In genomic region chr7:101554584-101555268, GRCh38 we compare ENCODE assay signal across 15 cellular contexts.
"Had no signal": no experiment of that assay in that cellular context is flagged by ENCODE, and none has a peak within 500 bp of the region (broad histone marks: within the 10 kb centered on the region; RNA-seq: fewer than 3 reads in every experiment).

No MANE protein-coding gene starts in this region.

- H3K4me3 ChIP-seq: hepatocyte, left ventricle myocardium inferior, mucosa of descending colon, stomach, uterus had no signal

- H3K4me1 ChIP-seq: left ventricle myocardium inferior, stomach, uterus had no signal

- H3K4me1 Mint-ChIP-seq: activated CD4-positive, alpha-beta memory T cell treated with anti-CD3 and anti-CD28 coated beads, Interleukin-2, amount 10 ng/mL, durations not matched to agents 7 days and 5 days; naive thymus-derived CD4-positive, alpha-beta T cell had no signal

- H3K27ac ChIP-seq: hepatocyte, left ventricle myocardium inferior, neutrophil, stomach, uterus, WERI-Rb-1 had no signal

- H3K36me3 Mint-ChIP-seq: naive thymus-derived CD4-positive, alpha-beta T cell had no signal

- ATAC-seq: esophagus mucosa; mucosa of descending colon; naive thymus-derived CD4-positive, alpha-beta T cell; T-helper 17 cell had no signal

- H3K27ac Mint-ChIP-seq: activated CD4-positive, alpha-beta memory T cell treated with anti-CD3 and anti-CD28 coated beads, Interleukin-2, amount 10 ng/mL, durations not matched to agents 7 days and 5 days; T-helper 17 cell had no signal

- H3K9me3 ChIP-seq: left ventricle myocardium inferior, mucosa of descending colon, neutrophil, stomach, uterus had no signal

- H3K27me3 Mint-ChIP-seq: activated CD4-positive, alpha-beta memory T cell treated with anti-CD3 and anti-CD28 coated beads, Interleukin-2, amount 10 ng/mL, durations not matched to agents 7 days and 5 days had no signal

- H3K4me3 Mint-ChIP-seq: activated CD4-positive, alpha-beta memory T cell treated with anti-CD3 and anti-CD28 coated beads, Interleukin-2, amount 10 ng/mL, durations not matched to agents 7 days and 5 days; naive thymus-derived CD4-positive, alpha-beta T cell; T-helper 17 cell had no signal

- H3K36me3 ChIP-seq: left ventricle myocardium inferior, neutrophil, stomach, uterus, WERI-Rb-1 had no signal

- H3K9me3 Mint-ChIP-seq: activated CD4-positive, alpha-beta memory T cell treated with anti-CD3 and anti-CD28 coated beads, Interleukin-2, amount 10 ng/mL, durations not matched to agents 7 days and 5 days had no signal

- DNase-seq: activated CD4-positive, alpha-beta memory T cell treated with anti-CD3 and anti-CD28 coated beads, Interleukin-2, amount 10 ng/mL, durations not matched to agents 7 days and 5 days; activated CD4-positive, alpha-beta T cell treated with anti-CD3 and anti-CD28 coated beads for 4 hours; left ventricle myocardium inferior; mucosa of descending colon; retina; stimulated activated CD4-positive, alpha-beta T cell treated with anti-CD3 and anti-CD28 coated beads, Interleukin-12 subunit alpha, Interleukin-12 subunit beta, amount 100 ng/mL, for 4 hours; stimulated activated CD4-positive, alpha-beta T cell treated with anti-CD3 and anti-CD28 coated beads, Interleukin-2, amount 100 ng/mL, for 24 hours; stomach; T-helper 17 cell; WERI-Rb-1 had no signal

- H3K27me3 ChIP-seq: hepatocyte, neutrophil, uterus had no signal
